ENCODE assay signal across 22 cellular contexts in genomic region chr2:173137616-173138015, GRCh38.
"Had no signal": no experiment of that assay in that cellular context is flagged by ENCODE, and none has a peak within 500 bp of the region (broad histone marks: within the 10 kb centered on the region; RNA-seq: fewer than 3 reads in every experiment).

No MANE protein-coding gene starts in this region.

- H3K27ac ChIP-seq: epithelial cell of prostate, left ventricle myocardium inferior, sigmoid colon, thoracic aorta, upper lobe of left lung had no signal

- H3K9me3 ChIP-seq: sigmoid colon, thoracic aorta, upper lobe of left lung had no signal

- H3K27ac Mint-ChIP-seq: activated naive CD8-positive, alpha-beta T cell; activated T-cell treated with anti-CD3 and anti-CD28 coated beads, Interleukin-2, amount 50 U/mL, for 24 hours; activated T-helper 2 cell treated with anti-CD3 and anti-CD28 coated beads, Interferon-gamma antibody, Interleukin-2, Interleukin-4, amounts not matched to agents 10 μg/mL and 5 μg/mL and 100 μg/mL, durations not matched to agents 14 hours and 24 hours and 36 hours had no signal

- H3K36me3 ChIP-seq: left ventricle myocardium inferior, thoracic aorta, upper lobe of left lung had no signal

- H3K9ac ChIP-seq: SK-N-SH had no signal

- H3K27me3 ChIP-seq: sigmoid colon, upper lobe of left lung had no signal

- DNase-seq: activated CD4-positive, alpha-beta T cell treated with anti-CD3 and anti-CD28 coated beads for 1 hour; activated CD4-positive, alpha-beta T cell treated with anti-CD3 and anti-CD28 coated beads, Interleukin-2, amount 50 U/mL, for 1 hour; activated CD8-positive, alpha-beta memory T cell treated with anti-CD3 and anti-CD28 coated beads for 24 hours; activated CD8-positive, alpha-beta memory T cell treated with anti-CD3 and anti-CD28 coated beads, Interleukin-2, amount 50 U/mL, for 4 hours; activated naive CD4-positive, alpha-beta T cell; activated T-cell treated with anti-CD3 and anti-CD28 coated beads, Interleukin-2, amount 50 U/mL, for 24 hours; amygdala; foreskin fibroblast; left ventricle myocardium inferior; occipital lobe; posterior cingulate gyrus; sigmoid colon; SK-N-SH; stimulated activated CD4-positive, alpha-beta T cell treated with anti-CD3 and anti-CD28 coated beads, Interleukin-4, amount 100 ng/mL, for 1 hour; stimulated activated naive CD4-positive, alpha-beta T cell treated with Interleukin-2 at 50 U/mL for 16 hours; upper lobe of left lung had no signal

- H3K4me3 ChIP-seq: left ventricle myocardium inferior, sigmoid colon, smooth muscle cell, thoracic aorta, upper lobe of left lung had no signal

- H3K4me2 ChIP-seq: SK-N-SH, smooth muscle cell had no signal

- H3K4me3 Mint-ChIP-seq: activated naive CD8-positive, alpha-beta T cell; activated T-cell treated with anti-CD3 and anti-CD28 coated beads, Interleukin-2, amount 50 U/mL, for 24 hours; neural crest cell had no signal
